In the genomic region with DNA sequence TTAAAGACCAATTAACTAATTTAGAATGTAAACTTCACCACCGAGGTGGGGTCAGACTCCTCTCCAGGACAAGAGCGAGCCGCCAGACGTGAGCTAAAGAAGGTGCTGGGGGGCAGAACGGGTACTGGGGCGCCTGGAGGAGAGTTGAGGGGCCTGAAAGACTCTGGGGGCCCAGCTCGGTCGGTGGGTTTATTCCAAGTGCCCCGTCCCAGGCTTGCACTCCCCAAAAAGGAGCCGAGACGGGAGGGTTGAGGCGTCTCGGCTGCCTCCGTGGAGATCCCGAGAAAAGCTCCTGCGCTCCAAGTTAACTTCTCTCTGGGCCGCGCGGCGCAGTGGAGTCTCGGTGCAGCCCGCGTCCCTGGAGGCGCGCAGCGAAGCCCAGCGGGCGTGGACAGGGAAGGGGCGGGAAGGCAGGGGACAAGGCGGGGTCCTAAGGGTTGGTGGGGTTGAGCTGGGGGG, we compare ENCODE assay signal across 8 cellular contexts.
DNase-seq lines count a peak whose midpoint lies in the region; ATAC-seq and TF ChIP-seq lines count a peak whose summit lies in the region.

No MANE protein-coding gene starts in this region.

- H3K9me3 ChIP-seq in left lung (no peaks in the 10 kb centered on the region), tibial nerve (no peaks in the 10 kb centered on the region)

- CTCF ChIA-PET in activated CD8-positive, alpha-beta memory T cell treated with anti-CD3 and anti-CD28 coated beads, Interleukin-2, amount 10 ng/mL, durations not matched to agents 7 days and 5 days (lab: Charles Lee), result interaction anchor here (1.0 kb wide), 1 partner anchor 14 kb away, joined by 3 read pairs; no protein-coding TSS in a partner anchor

- H3K27me3 ChIP-seq in left lung, result peaks cover 12 to 32% of the 10 kb centered on the region in 2 donors
- peaks cover 0 to 7% of the 10 kb centered on the region in 2 donors for H3K27me3 ChIP-seq in tibial nerve

- peaks cover 37% of the 10 kb centered on the region for H3K27me3 Mint-ChIP-seq in activated CD8-positive, alpha-beta memory T cell treated with anti-CD3 and anti-CD28 coated beads, Interleukin-2, amount 10 ng/mL, durations not matched to agents 7 days and 5 days

- H3K4me3 Mint-ChIP-seq in activated CD8-positive, alpha-beta memory T cell treated with anti-CD3 and anti-CD28 coated beads, Interleukin-2, amount 10 ng/mL, durations not matched to agents 7 days and 5 days, result peak overlapping the region; percentile 64

- no peak for DNase-seq in activated CD8-positive, alpha-beta memory T cell treated with anti-CD3 and anti-CD28 coated beads, Interleukin-2, amount 10 ng/mL, durations not matched to agents 7 days and 5 days
- DNase-seq in activated CD8-positive, alpha-beta memory T cell treated with anti-CD3 and anti-CD28 coated beads, Interleukin-2, amount 50 U/mL, for 4 hours, result no peak
- DNase-seq in choroid plexus epithelial cell (ENCODE audit: low read depth) (peak; percentile 34), left lung (peak; percentile 32 to 73), tibial nerve (ENCODE audit: low spot score in 2 of 2) (no peak), HT-29 (ENCODE audit: low spot score) (no peak)

- H3K4me3 ChIP-seq in choroid plexus epithelial cell (ENCODE audit: low read depth, low read length) (peak overlapping the region; percentile 64), left lung (peak overlapping the region; percentile 13 to 17), tibial nerve (peak overlapping the region; percentile 29 to 57 (median 41))

- TF ChIP-seq POLR2A in tibial nerve (IDR thresholded peaks at IDR 0.05), result no peak

- H3K4me1 Mint-ChIP-seq in activated CD8-positive, alpha-beta memory T cell treated with anti-CD3 and anti-CD28 coated beads, Interleukin-2, amount 10 ng/mL, durations not matched to agents 7 days and 5 days, result peaks cover 16% of the 10 kb centered on the region

- TF ChIP-seq EP300 in tibial nerve (IDR thresholded peaks at IDR 0.05), result no peak

- H3K36me3 Mint-ChIP-seq in activated CD8-positive, alpha-beta memory T cell treated with anti-CD3 and anti-CD28 coated beads, Interleukin-2, amount 10 ng/mL, durations not matched to agents 7 days and 5 days, result no peaks in the 10 kb centered on the region

- WGBS in tibial nerve, 2 donors, result 1 to 3% methylated on average over 28 to 30 of the region's 30 CpGs

- H3K36me3 ChIP-seq in left lung, result no peaks in the 10 kb centered on the region
- no peaks in the 10 kb centered on the region for H3K36me3 ChIP-seq in tibial nerve

- H3K9me3 Mint-ChIP-seq in activated CD8-positive, alpha-beta memory T cell treated with anti-CD3 and anti-CD28 coated beads, Interleukin-2, amount 10 ng/mL, durations not matched to agents 7 days and 5 days (ENCODE audit: low read depth), result no peaks in the 10 kb centered on the region

- no peak overlapping the region for H3K27ac ChIP-seq in left lung
- peak overlapping the region in 1 of 4 donors; percentile 33 for H3K27ac ChIP-seq in tibial nerve

- H3K4me1 ChIP-seq in left lung, result no peaks in the 10 kb centered on the region
- peaks cover 0 to 23% (median 0%) of the 10 kb centered on the region in 4 donors for H3K4me1 ChIP-seq in tibial nerve

- H3K27ac Mint-ChIP-seq in activated CD8-positive, alpha-beta memory T cell treated with anti-CD3 and anti-CD28 coated beads, Interleukin-2, amount 10 ng/mL, durations not matched to agents 7 days and 5 days, result no peak overlapping the region

- TF ChIP-seq CTCF in choroid plexus epithelial cell (conservative IDR thresholded peaks at IDR 0.05; ENCODE audit: low read depth, low read length) (no peak), left lung (IDR thresholded peaks at IDR 0.05) (no peak), tibial nerve (IDR thresholded peaks at IDR 0.05) (no peak)

- ATAC-seq in activated CD8-positive, alpha-beta memory T cell treated with anti-CD3 and anti-CD28 coated beads, Interleukin-2, amount 10 ng/mL, durations not matched to agents 7 days and 5 days, result peak; percentile 55
- ATAC-seq in left lung (peak; percentile 75), GM18907 (IDR thresholded peaks at IDR 0.05; ENCODE audit: unreplicated experiment) (no peak), HG03025 (IDR thresholded peaks at IDR 0.05; ENCODE audit: low FRiP score, unreplicated experiment) (no peak)

- intact Hi-C loops in left lung (cut with DNase I), result no loop called here

Comparison
In these comparisons a context has a peak if more than half of its experiments do, and no peak if none do; other contexts are left out.
1. ATAC-seq: peak in activated CD8-positive, alpha-beta memory T cell treated with anti-CD3 and anti-CD28 coated beads, Interleukin-2, amount 10 ng/mL, durations not matched to agents 7 days and 5 days (single experiment) and left lung (single experiment); none in GM18907 (single experiment) and HG03025 (single experiment).
2. DNase-seq: peak in choroid plexus epithelial cell (single experiment) and left lung (2 of 2); none in activated CD8-positive, alpha-beta memory T cell treated with anti-CD3 and anti-CD28 coated beads, Interleukin-2, amount 10 ng/mL, durations not matched to agents 7 days and 5 days (single experiment), activated CD8-positive, alpha-beta memory T cell treated with anti-CD3 and anti-CD28 coated beads, Interleukin-2, amount 50 U/mL, for 4 hours (single experiment), tibial nerve (0 of 2) and HT-29 (single experiment).
3. Peak in every context shown above with its lines, with median percentiles within 50 percentile points of each other: H3K4me3 ChIP-seq.